Comparison of ENCODE assay signal across 25 cellular contexts in the genomic region with DNA sequence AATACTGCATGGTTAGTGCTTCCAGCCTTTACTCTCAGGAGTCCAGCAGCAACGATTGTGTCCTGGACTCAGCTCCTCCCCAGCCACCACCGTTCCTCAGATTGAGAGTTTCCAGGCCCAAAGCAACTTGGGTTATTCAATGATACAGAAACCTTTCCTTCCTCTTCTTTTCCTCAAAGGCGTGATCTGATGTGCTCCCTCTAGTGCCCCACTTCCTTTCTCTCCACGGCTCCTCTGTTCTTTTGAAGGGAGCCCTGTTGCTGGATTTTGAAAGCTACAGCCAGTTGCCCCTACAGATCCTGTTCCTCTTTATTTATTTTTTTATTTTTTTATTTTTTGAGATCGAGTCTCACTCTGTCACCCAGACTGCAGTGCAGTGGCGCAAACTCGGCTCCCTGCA. TPM values are rescaled to one million over a fixed set of nuclear protein-coding genes. Genes with fewer than 3 reads are reported as not detected.
"Had no signal": no experiment of that assay in that cellular context is flagged by ENCODE, and none has a peak within 500 bp of the region (broad histone marks: within the 10 kb centered on the region; RNA-seq: fewer than 3 reads in every experiment).

No MANE protein-coding gene starts in this region.

- H3K27ac Mint-ChIP-seq: activated naive CD8-positive, alpha-beta T cell treated with anti-CD3 and anti-CD28 coated beads for 36 hours; activated T-cell treated with anti-CD3 and anti-CD28 coated beads, Interleukin-2, amount 50 U/mL, for 24 hours; activated T-helper 2 cell treated with anti-CD3 and anti-CD28 coated beads, Interferon-gamma antibody, Interleukin-2, Interleukin-4, amounts not matched to agents 10 μg/mL and 5 μg/mL and 100 μg/mL, durations not matched to agents 14 hours and 24 hours and 36 hours; natural killer cell; stimulated activated naive CD8-positive, alpha-beta T cell treated with anti-CD3 and anti-CD28 coated beads, Interleukin-15, Interleukin-2, amounts not matched to agents 100 ng/mL and 50 ng/mL, for 24 hours had no signal

- H3K4me3 ChIP-seq: ovary, prostate gland, right atrium auricular region, thyroid gland, upper lobe of right lung had no signal

- H3K36me3 Mint-ChIP-seq: activated naive CD8-positive, alpha-beta T cell treated with anti-CD3 and anti-CD28 coated beads for 36 hours; natural killer cell had no signal

- DNase-seq: activated CD8-positive, alpha-beta memory T cell treated with anti-CD3 and anti-CD28 coated beads for 24 hours; activated CD8-positive, alpha-beta memory T cell treated with anti-CD3 and anti-CD28 coated beads, Interleukin-2, amount 50 U/mL, for 4 hours; activated naive CD4-positive, alpha-beta T cell treated with Interleukin-2 at 50 U/mL for 16 hours; activated naive CD8-positive, alpha-beta T cell treated with anti-CD3 and anti-CD28 coated beads for 36 hours; activated T-cell treated with anti-CD3 and anti-CD28 coated beads, Interleukin-2, amount 50 U/mL, for 24 hours; central memory CD4-positive, alpha-beta T cell; effector memory CD4-positive, alpha-beta T cell; foreskin melanocyte; left ventricle myocardium superior; mammary epithelial cell; midbrain; natural killer cell; ovary; substantia nigra; T-helper 2 cell; thyroid gland; upper lobe of right lung had no signal

- H3K27me3 ChIP-seq: ovary, right atrium auricular region, thyroid gland, upper lobe of right lung had no signal

- H3K27ac ChIP-seq: ovary, prostate gland, right atrium auricular region, thyroid gland, upper lobe of right lung had no signal

- H3K9me3 ChIP-seq: ovary, prostate gland, right atrium auricular region, thyroid gland, upper lobe of right lung had no signal

- H3K36me3 ChIP-seq: ovary, prostate gland, right atrium auricular region, thyroid gland, upper lobe of right lung had no signal

- ATAC-seq: esophagus mucosa, left ventricle myocardium superior, natural killer cell, upper lobe of right lung had no signal

- H3K4me1 ChIP-seq: prostate gland, right atrium auricular region, thyroid gland, upper lobe of right lung had no signal

- H3K9me3 Mint-ChIP-seq: activated naive CD8-positive, alpha-beta T cell treated with anti-CD3 and anti-CD28 coated beads for 36 hours; activated T-cell treated with anti-CD3 and anti-CD28 coated beads, Interleukin-2, amount 50 U/mL, for 24 hours; activated T-helper 2 cell treated with anti-CD3 and anti-CD28 coated beads, Interferon-gamma antibody, Interleukin-2, Interleukin-4, amounts not matched to agents 10 μg/mL and 5 μg/mL and 100 μg/mL, durations not matched to agents 14 hours and 24 hours and 36 hours; natural killer cell; stimulated activated naive CD8-positive, alpha-beta T cell treated with anti-CD3 and anti-CD28 coated beads, Interleukin-15, Interleukin-2, amounts not matched to agents 100 ng/mL and 50 ng/mL, for 24 hours had no signal

- H3K4me3 Mint-ChIP-seq: activated naive CD8-positive, alpha-beta T cell treated with anti-CD3 and anti-CD28 coated beads for 36 hours; activated T-cell treated with anti-CD3 and anti-CD28 coated beads, Interleukin-2, amount 50 U/mL, for 24 hours; natural killer cell; stimulated activated naive CD8-positive, alpha-beta T cell treated with anti-CD3 and anti-CD28 coated beads, Interleukin-15, Interleukin-2, amounts not matched to agents 100 ng/mL and 50 ng/mL, for 24 hours had no signal

- H3K4me1 Mint-ChIP-seq: activated naive CD8-positive, alpha-beta T cell treated with anti-CD3 and anti-CD28 coated beads for 36 hours; natural killer cell had no signal

RNA-seq across cellular contexts. Expression of gene CRP, which starts 14.1 kb away (rescaled TPM):
- total RNA-seq: activated naive CD8-positive, alpha-beta T cell treated with anti-CD3 and anti-CD28 coated beads for 36 hours; activated T-helper 2 cell treated with anti-CD3 and anti-CD28 coated beads, Interferon-gamma antibody, Interleukin-2, Interleukin-4, amounts not matched to agents 10 μg/mL and 5 μg/mL and 100 μg/mL, durations not matched to agents 14 hours and 24 hours and 36 hours; astrocyte; dermis microvascular lymphatic vessel endothelial cell; endothelial cell of umbilical vein; esophagus mucosa; left ventricle myocardium superior; mammary epithelial cell; natural killer cell; right atrium auricular region; thyroid gland had no signal
- polyA plus RNA-seq: endothelial cell of umbilical vein, mammary epithelial cell, ovary had no signal
